In the genomic region with DNA sequence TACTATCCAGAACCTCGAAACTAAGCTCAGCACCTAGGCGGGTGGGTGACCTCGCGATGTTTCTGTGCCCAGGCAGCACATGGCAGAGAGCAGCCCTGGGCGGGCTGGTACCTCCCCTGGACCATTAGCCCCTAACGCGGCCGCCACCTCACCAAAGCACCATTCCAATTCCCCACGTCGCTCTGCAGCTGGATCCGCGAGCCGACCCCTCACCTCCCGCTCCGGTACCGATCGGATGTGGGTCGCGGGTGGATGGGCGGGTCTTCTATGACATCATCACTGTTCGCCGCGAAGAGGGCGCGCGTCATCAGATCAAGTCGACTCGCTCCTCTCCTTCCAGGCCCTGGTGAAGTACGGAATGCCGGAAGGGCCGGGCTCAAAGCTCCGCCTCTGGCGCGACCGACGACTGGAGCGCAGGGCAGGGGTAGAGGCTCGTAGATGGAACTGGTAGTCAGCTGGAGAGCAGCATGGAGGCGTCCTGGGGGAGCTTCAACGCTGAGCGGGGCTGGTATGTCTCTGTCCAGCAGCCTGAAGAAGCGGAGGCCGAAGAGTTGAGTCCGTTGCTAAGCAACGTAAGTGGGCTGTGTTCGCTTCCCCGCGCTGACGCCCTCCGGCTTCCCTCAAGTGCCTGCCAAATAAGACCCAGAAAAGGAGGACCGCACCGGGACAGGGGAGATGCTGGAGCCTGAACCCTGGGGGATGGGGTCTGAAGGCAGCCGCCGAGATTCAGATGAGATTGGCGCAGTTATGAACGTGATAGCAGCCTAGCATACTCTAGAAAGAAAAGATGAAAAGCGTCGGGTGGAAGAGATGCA, we compare ENCODE assay signal across 8 cellular contexts. TPM values are rescaled to one million over a fixed set of nuclear protein-coding genes. Genes with fewer than 3 reads are reported as not detected.
DNase-seq lines count a peak whose midpoint lies in the region; ATAC-seq and TF ChIP-seq lines count a peak whose summit lies in the region.

A gene (plus strand): TSS at position 435 of the 815 bp plus-strand sequence. CDS start 33 bp downstream, at position 468.
A gene with protein sequence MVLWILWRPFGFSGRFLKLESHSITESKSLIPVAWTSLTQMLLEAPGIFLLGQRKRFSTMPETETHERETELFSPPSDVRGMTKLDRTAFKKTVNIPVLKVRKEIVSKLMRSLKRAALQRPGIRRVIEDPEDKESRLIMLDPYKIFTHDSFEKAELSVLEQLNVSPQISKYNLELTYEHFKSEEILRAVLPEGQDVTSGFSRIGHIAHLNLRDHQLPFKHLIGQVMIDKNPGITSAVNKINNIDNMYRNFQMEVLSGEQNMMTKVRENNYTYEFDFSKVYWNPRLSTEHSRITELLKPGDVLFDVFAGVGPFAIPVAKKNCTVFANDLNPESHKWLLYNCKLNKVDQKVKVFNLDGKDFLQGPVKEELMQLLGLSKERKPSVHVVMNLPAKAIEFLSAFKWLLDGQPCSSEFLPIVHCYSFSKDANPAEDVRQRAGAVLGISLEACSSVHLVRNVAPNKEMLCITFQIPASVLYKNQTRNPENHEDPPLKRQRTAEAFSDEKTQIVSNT (minus strand): TSS at position 269 of the 815 bp plus-strand sequence. CDS start 106 bp downstream, at position 163.

- no peaks in the 10 kb centered on the region for H3K27me3 ChIP-seq in CD4-positive, alpha-beta memory T cell (ENCODE audit: insufficient read depth, low read length)
- H3K27me3 ChIP-seq in ectodermal cell (ENCODE audit: control insufficient read depth, insufficient read depth, low read length, poor library complexity, severe bottlenecking) (no peaks in the 10 kb centered on the region), right lobe of liver (no peaks in the 10 kb centered on the region)

- peak within 1 kb of the TSS; percentile 78 to 96 for H3K4me3 ChIP-seq in CD4-positive, alpha-beta memory T cell (ENCODE audit: low read length in 2 of 2)
- H3K4me3 ChIP-seq in ectodermal cell (ENCODE audit: insufficient read depth, low read depth, low read length) = peak within 1 kb of the TSS; percentile 73
- peak within 1 kb of the TSS; percentile 81 to 87 (median 81) for H3K4me3 ChIP-seq in right lobe of liver

- H3K27ac Mint-ChIP-seq in CD4-positive, alpha-beta memory T cell = no peak within 1 kb of the TSS

- DNase-seq in CD4-positive, alpha-beta memory T cell = peak; percentile 92 to 94 (median 93)
- DNase-seq in NCI-H774 (lab: John Stamatoyannopoulos, UW) = peak; percentile 83
- DNase-seq in activated CD4-positive, alpha-beta T cell treated with anti-CD3 and anti-CD28 coated beads, Interleukin-2, amount 50 U/mL, for 48 hours = peak; percentile 89 to 94
- peak; percentile 93 to 95 (median 94) for DNase-seq in right lobe of liver
- peak; percentile 91 for DNase-seq in stimulated activated CD4-positive, alpha-beta T cell treated with anti-CD3 and anti-CD28 coated beads, Interleukin-4, amount 100 ng/mL, for 24 hours

- POLR2A ChIA-PET in CD4-positive, alpha-beta memory T cell (lab: Charles Lee; ENCODE audit: partially characterized antibody) = interaction anchor here (0.6 to 1.8 kb wide), 5 partner anchors 45 to 1497 kb away, joined by 3 to 11 read pairs (median 3); a partner anchor contains a TSS

- no peak within 1 kb of the TSS for H3K4me3 Mint-ChIP-seq in CD4-positive, alpha-beta memory T cell

- no peaks in the 10 kb centered on the region for H3K9me3 ChIP-seq in CD4-positive, alpha-beta memory T cell (ENCODE audit: control insufficient read depth in 1 of 2, low read length in 2 of 2)
- no peaks in the 10 kb centered on the region for H3K9me3 ChIP-seq in ectodermal cell (ENCODE audit: control insufficient read depth, low read length)
- H3K9me3 ChIP-seq in right lobe of liver = no peaks in the 10 kb centered on the region

- CTCF ChIA-PET in CD4-positive, alpha-beta memory T cell (lab: Charles Lee; ENCODE audit: partially characterized antibody) = interaction anchor here (0.7 to 1.3 kb wide), 3 partner anchors 10 to 857 kb away, joined by 3 to 4 read pairs (median 3); no protein-coding TSS in a partner anchor

- H3K4me1 ChIP-seq in CD4-positive, alpha-beta memory T cell (ENCODE audit: insufficient read depth, low read length) = peaks cover 32% of the 10 kb centered on the region
- H3K4me1 ChIP-seq in ectodermal cell (ENCODE audit: control insufficient read depth, insufficient read depth, low read length) (no peaks in the 10 kb centered on the region), right lobe of liver (peaks cover 0 to 6% (median 2%) of the 10 kb centered on the region in 4 donors)

- no peak for TF ChIP-seq CTCF in right lobe of liver (IDR thresholded peaks at IDR 0.05)

- peak; percentile 63 for TF ChIP-seq POLR2A in right lobe of liver (IDR thresholded peaks at IDR 0.05)

- peaks cover 16 to 22% (median 17%) of the 10 kb centered on the region in 4 donors for H3K4me1 Mint-ChIP-seq in CD4-positive, alpha-beta memory T cell

- H3K27ac ChIP-seq in CD4-positive, alpha-beta memory T cell (ENCODE audit: low read depth, low read length) = peak within 1 kb of the TSS; percentile 84
- H3K27ac ChIP-seq in ectodermal cell (ENCODE audit: insufficient read depth, low read depth, low read length, poor library complexity, severe bottlenecking) = peak within 1 kb of the TSS; percentile 78
- H3K27ac ChIP-seq in right lobe of liver = peak within 1 kb of the TSS; percentile 66 to 79 (median 68)

- H3K27me3 Mint-ChIP-seq in CD4-positive, alpha-beta memory T cell = no peaks in the 10 kb centered on the region

- H3K9me3 Mint-ChIP-seq in CD4-positive, alpha-beta memory T cell = no peaks in the 10 kb centered on the region

- WGBS in ectodermal cell, 2 experiments = 0% methylated on average over 58 of the region's 58 CpGs
- under 1% methylated on average over 32 of the region's 58 CpGs for WGBS in right lobe of liver (ENCODE audit: insufficient coverage, low coverage, low lambda C conversion rate, missing lambda C conversion rate)

- intact Hi-C loops in CD4-positive, alpha-beta memory T cell (cut with micrococcal nuclease) = loop anchor here (1.0 to 2.0 kb wide), 3 partner anchors 247 to 890 kb away; a partner anchor contains a TSS
- intact Hi-C loops in right lobe of liver (cut with DNase I) = no loop called here

- H3K36me3 Mint-ChIP-seq in CD4-positive, alpha-beta memory T cell = peaks cover 11 to 14% of the 10 kb centered on the region in 2 donors

- H3K36me3 ChIP-seq in CD4-positive, alpha-beta memory T cell (ENCODE audit: insufficient read depth, low read length) = peaks cover 4% of the 10 kb centered on the region
- H3K36me3 ChIP-seq in ectodermal cell (ENCODE audit: control insufficient read depth, insufficient read depth, low read length) (no peaks in the 10 kb centered on the region), right lobe of liver (peaks cover 0 to 6% (median 0%) of the 10 kb centered on the region in 4 donors)

- ATAC-seq in GM19452 (IDR thresholded peaks at IDR 0.05; ENCODE audit: unreplicated experiment) = peak; percentile 87
- ATAC-seq in HG03571 (IDR thresholded peaks at IDR 0.05; ENCODE audit: unreplicated experiment) = peak; percentile 91
- ATAC-seq in right lobe of liver = peak; percentile 96 to 99 (median 98)

RNA-seq across cellular contexts. Expression of the first gene that starts in this region (rescaled TPM):
- 10 to 100 TPM; 19.9 to 21.3 TPM for total RNA-seq in CD4-positive, alpha-beta memory T cell
- 1 to 10 TPM; 8.5 to 8.7 TPM for polyA plus RNA-seq in CD4-positive, alpha-beta memory T cell
- 14.0 TPM for polyA plus RNA-seq in ectodermal cell (2013, experiment 1 of 4)
- 15.5 TPM for polyA plus RNA-seq in ectodermal cell (2013, experiment 2 of 4)
- polyA plus RNA-seq in ectodermal cell (2013, experiment 3 of 4) = 13.2 TPM
- 11.1 TPM for polyA plus RNA-seq in ectodermal cell (2013, experiment 4 of 4)
- total RNA-seq in right lobe of liver = 1 to 10 TPM; 3.5 to 6.8 (median 5.9) TPM

RNA-seq across cellular contexts. Expression of the second gene that starts in this region (rescaled TPM):
- 10 to 100 TPM in 1 of 2 experiments, 1 to 10 TPM in 1; 8.5 to 11.8 TPM for total RNA-seq in CD4-positive, alpha-beta memory T cell
- polyA plus RNA-seq in CD4-positive, alpha-beta memory T cell = 1 to 10 TPM; 4.3 to 7.0 TPM
- polyA plus RNA-seq in ectodermal cell (2013, experiment 1 of 4) = 22.9 TPM
- polyA plus RNA-seq in ectodermal cell (2013, experiment 2 of 4) = 23.3 TPM
- 19.2 TPM for polyA plus RNA-seq in ectodermal cell (2013, experiment 3 of 4)
- 18.0 TPM for polyA plus RNA-seq in ectodermal cell (2013, experiment 4 of 4)
- total RNA-seq in right lobe of liver = 1 to 10 TPM; 4.3 to 7.6 (median 5.5) TPM

Comparison
In these comparisons a context has a peak if more than half of its experiments do, and no peak if none do; other contexts are left out.
1. Peak in every context shown above with its lines: DNase-seq, ATAC-seq, H3K4me3 ChIP-seq and H3K27ac ChIP-seq.